Comparison of ENCODE assay signal across 1 cellular context in the genomic region with DNA sequence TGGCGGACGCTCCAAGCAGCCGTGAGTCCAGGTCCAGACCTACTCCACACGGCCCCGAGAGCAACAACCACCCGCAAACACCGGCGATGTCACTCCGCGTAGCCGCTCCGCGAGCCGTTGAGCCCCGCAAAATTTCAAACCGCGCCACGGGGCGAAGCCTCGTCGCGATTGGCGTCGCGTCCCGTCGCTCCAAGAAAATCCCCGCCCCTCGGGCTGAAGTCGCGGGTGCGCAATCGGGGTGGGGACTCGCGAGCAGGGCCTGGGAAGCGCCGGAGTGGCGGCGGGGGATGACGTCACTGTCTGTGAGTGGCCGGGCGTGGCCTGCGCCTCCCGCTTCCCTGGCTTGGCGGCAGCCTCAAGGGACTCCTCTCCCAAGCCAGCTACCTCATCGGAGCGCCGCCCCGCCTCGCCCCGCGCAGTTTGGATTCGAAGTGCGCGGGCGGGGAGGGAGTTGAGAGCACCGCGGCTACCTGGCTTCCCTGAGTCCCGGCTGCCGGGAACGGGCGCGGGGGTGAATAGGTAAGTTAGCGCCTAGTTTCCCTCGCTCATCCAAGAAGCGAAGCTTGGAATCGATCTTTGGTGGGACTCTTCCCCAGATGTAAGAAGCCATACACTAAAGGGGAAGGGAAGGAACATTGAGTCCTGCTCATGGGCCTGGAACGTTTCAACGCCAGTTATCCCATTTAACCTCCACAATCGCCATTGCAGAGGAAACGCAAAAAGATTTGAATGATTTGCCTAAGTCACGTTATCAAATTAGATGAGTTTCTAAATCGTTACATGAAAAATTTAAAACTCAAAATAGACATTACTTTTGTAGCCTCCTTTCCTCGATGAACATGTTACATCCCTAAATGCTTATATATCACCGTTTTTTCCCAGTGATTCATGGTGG.
TF ChIP-seq lines count a peak whose summit lies in the region.

A gene with protein sequence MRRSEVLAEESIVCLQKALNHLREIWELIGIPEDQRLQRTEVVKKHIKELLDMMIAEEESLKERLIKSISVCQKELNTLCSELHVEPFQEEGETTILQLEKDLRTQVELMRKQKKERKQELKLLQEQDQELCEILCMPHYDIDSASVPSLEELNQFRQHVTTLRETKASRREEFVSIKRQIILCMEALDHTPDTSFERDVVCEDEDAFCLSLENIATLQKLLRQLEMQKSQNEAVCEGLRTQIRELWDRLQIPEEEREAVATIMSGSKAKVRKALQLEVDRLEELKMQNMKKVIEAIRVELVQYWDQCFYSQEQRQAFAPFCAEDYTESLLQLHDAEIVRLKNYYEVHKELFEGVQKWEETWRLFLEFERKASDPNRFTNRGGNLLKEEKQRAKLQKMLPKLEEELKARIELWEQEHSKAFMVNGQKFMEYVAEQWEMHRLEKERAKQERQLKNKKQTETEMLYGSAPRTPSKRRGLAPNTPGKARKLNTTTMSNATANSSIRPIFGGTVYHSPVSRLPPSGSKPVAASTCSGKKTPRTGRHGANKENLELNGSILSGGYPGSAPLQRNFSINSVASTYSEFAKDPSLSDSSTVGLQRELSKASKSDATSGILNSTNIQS (minus strand): TSS at position 119 of the 895 bp plus-strand sequence. CDS start 118 bp downstream, at position 1.

TF ChIP-seq in HEK293, 187 proteins besides CTCF, POLR2A, EP300 and RAD21 (continued from another document):
- TF ChIP-seq ZNF391 (tag by site-specific recombination; IDR thresholded peaks at IDR 0.05; ENCODE audit: borderline replicate concordance, low read depth) = peak; percentile 59; the same call in 1 of the 2 replicates
TF ChIP-seq in HEK293: peak in this region for 85.
